In genomic region chr18:24138884-24139616, GRCh38 we compare ENCODE assay signal across 8 cellular contexts.
DNase-seq lines count a peak whose midpoint lies in the region; ATAC-seq and FAIRE-seq lines count a peak whose summit lies in the region.

Gene CABYR, plus strand, starts transcription at chr18:24139062. Its CDS starts 4,053 bp downstream, at chr18:24143115.

- peaks cover 2% of the 10 kb centered on the region for H3K36me3 Mint-ChIP-seq in memory B cell

- ATAC-seq in HG02938 (IDR thresholded peaks at IDR 0.05; ENCODE audit: unreplicated experiment) (peak; percentile 93), memory B cell (ENCODE audit: low read depth) (peak; percentile 95)

- H3K4me1 Mint-ChIP-seq in memory B cell: peaks cover 10% of the 10 kb centered on the region

- peak; percentile 57 for DNase-seq in GM18507 (ENCODE audit: extremely low spot score, insufficient read length, low read depth)
- DNase-seq in NCI-H345 treated with DMSO at 0.1 percent for 48 hours (lab: John Stamatoyannopoulos, UW; ENCODE audit: unreplicated experiment): peak; percentile 89
- peak; percentile 40 for DNase-seq in activated CD8-positive, alpha-beta memory T cell treated with anti-CD3 and anti-CD28 coated beads, Interleukin-2, amount 50 U/mL, for 1 hour (ENCODE audit: extremely low read depth)
- DNase-seq in memory B cell (ENCODE audit: low spot score in 2 of 2): peak; percentile 66 to 68
- peak; percentile 50 to 60 (median 54) for DNase-seq in stimulated activated CD4-positive, alpha-beta T cell treated with anti-CD3 and anti-CD28 coated beads, TNF-alpha, amount 100 ng/mL, for 4 hours (ENCODE audit: low read depth in 3 of 3)
- no peak for DNase-seq in Kasumi-1 (lab: John Stamatoyannopoulos, UW)

- peak; percentile 89 for FAIRE-seq in GM18507 (lab: Jason Lieb, UNC)

- no peaks in the 10 kb centered on the region for H3K36me3 ChIP-seq in endocrine pancreas (ENCODE audit: control insufficient read depth, insufficient read depth, low read length)

- peak within 1 kb of the TSS; percentile 88 for H3K4me3 Mint-ChIP-seq in memory B cell

- no peaks in the 10 kb centered on the region for H3K27me3 ChIP-seq in endocrine pancreas (ENCODE audit: control insufficient read depth, insufficient read depth, low read length)

- H3K27me3 Mint-ChIP-seq in memory B cell: peaks cover 5% of the 10 kb centered on the region

- H3K4me3 ChIP-seq in endocrine pancreas (ENCODE audit: control insufficient read depth, insufficient read depth, low read length): peak within 1 kb of the TSS; percentile 90

- H3K9ac ChIP-seq in endocrine pancreas (ENCODE audit: control insufficient read depth, insufficient read depth, low read length): peak within 1 kb of the TSS; percentile 31

- H3K27ac Mint-ChIP-seq in memory B cell: peak within 1 kb of the TSS; percentile 88

- H3K4me1 ChIP-seq in endocrine pancreas (ENCODE audit: control insufficient read depth, insufficient read depth, low read length): no peaks in the 10 kb centered on the region

- H3K9me3 Mint-ChIP-seq in memory B cell: peaks cover 2% of the 10 kb centered on the region

- H3K9me3 ChIP-seq in endocrine pancreas (ENCODE audit: control insufficient read depth, low read length): no peaks in the 10 kb centered on the region

Comparison
In these comparisons a context has a peak if more than half of its experiments do, and no peak if none do; other contexts are left out.
1. DNase-seq: peak in GM18507 (single experiment), NCI-H345 treated with DMSO at 0.1 percent for 48 hours (single experiment), activated CD8-positive, alpha-beta memory T cell treated with anti-CD3 and anti-CD28 coated beads, Interleukin-2, amount 50 U/mL, for 1 hour (single experiment), memory B cell (2 of 2) and stimulated activated CD4-positive, alpha-beta T cell treated with anti-CD3 and anti-CD28 coated beads, TNF-alpha, amount 100 ng/mL, for 4 hours (3 of 3); none in Kasumi-1 (0 of 2).